Comparison of ENCODE assay signal across 2 cellular contexts in genomic region chr3:196197524-196197923, GRCh38.
TF ChIP-seq lines count a peak whose summit lies in the region.

No MANE protein-coding gene starts in this region.

TF ChIP-seq in SK-N-SH, 30 proteins besides CTCF, POLR2A, EP300 and RAD21:
- TF ChIP-seq, protein P1, sequence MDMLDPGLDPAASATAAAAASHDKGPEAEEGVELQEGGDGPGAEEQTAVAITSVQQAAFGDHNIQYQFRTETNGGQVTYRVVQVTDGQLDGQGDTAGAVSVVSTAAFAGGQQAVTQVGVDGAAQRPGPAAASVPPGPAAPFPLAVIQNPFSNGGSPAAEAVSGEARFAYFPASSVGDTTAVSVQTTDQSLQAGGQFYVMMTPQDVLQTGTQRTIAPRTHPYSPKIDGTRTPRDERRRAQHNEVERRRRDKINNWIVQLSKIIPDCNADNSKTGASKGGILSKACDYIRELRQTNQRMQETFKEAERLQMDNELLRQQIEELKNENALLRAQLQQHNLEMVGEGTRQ (IDR thresholded peaks at IDR 0.05; ENCODE audit: borderline replicate concordance, low read depth, low read length) = no peak
- TF ChIP-seq CHD2 (IDR thresholded peaks at IDR 0.05; ENCODE audit: low read length, partially characterized antibody) = no peak
- no peak for TF ChIP-seq FOXJ3 (CRISPR knock-in tag; IDR thresholded peaks at IDR 0.05)
- TF ChIP-seq FOXM1 (IDR thresholded peaks at IDR 0.05; ENCODE audit: low read depth) = no peak

TF ChIP-seq in SK-N-SH treated with all-trans-retinoic acid at 6 μM for 48 hours, 23 proteins besides CTCF, POLR2A, EP300 and RAD21 (continued from another document):
- no peak for TF ChIP-seq ZNF565 (CRISPR knock-in tag; conservative IDR thresholded peaks at IDR 0.05; ENCODE audit: low read depth)
- no peak for TF ChIP-seq TSHZ2 (CRISPR knock-in tag; IDR thresholded peaks at IDR 0.05)
- no peak for TF ChIP-seq CREB5 (CRISPR knock-in tag; IDR thresholded peaks at IDR 0.05; ENCODE audit: low read depth)
- TF ChIP-seq, protein P2, sequence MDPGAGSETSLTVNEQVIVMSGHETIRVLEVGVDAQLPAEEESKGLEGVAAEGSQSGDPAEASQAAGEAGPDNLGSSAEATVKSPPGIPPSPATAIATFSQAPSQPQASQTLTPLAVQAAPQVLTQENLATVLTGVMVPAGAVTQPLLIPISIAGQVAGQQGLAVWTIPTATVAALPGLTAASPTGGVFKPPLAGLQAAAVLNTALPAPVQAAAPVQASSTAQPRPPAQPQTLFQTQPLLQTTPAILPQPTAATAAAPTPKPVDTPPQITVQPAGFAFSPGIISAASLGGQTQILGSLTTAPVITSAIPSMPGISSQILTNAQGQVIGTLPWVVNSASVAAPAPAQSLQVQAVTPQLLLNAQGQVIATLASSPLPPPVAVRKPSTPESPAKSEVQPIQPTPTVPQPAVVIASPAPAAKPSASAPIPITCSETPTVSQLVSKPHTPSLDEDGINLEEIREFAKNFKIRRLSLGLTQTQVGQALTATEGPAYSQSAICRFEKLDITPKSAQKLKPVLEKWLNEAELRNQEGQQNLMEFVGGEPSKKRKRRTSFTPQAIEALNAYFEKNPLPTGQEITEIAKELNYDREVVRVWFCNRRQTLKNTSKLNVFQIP (CRISPR knock-in tag; IDR thresholded peaks at IDR 0.05; ENCODE audit: borderline replicate concordance, low read depth) = no peak
- no peak for TF ChIP-seq ZNF70 (CRISPR knock-in tag; IDR thresholded peaks at IDR 0.05)
- no peak for TF ChIP-seq ISL1 (CRISPR knock-in tag; IDR thresholded peaks at IDR 0.05)
- no peak for TF ChIP-seq SNAI2 (CRISPR knock-in tag; IDR thresholded peaks at IDR 0.05)
- TF ChIP-seq ZFP30 (CRISPR knock-in tag; IDR thresholded peaks at IDR 0.05) = no peak
- TF ChIP-seq, protein P3, sequence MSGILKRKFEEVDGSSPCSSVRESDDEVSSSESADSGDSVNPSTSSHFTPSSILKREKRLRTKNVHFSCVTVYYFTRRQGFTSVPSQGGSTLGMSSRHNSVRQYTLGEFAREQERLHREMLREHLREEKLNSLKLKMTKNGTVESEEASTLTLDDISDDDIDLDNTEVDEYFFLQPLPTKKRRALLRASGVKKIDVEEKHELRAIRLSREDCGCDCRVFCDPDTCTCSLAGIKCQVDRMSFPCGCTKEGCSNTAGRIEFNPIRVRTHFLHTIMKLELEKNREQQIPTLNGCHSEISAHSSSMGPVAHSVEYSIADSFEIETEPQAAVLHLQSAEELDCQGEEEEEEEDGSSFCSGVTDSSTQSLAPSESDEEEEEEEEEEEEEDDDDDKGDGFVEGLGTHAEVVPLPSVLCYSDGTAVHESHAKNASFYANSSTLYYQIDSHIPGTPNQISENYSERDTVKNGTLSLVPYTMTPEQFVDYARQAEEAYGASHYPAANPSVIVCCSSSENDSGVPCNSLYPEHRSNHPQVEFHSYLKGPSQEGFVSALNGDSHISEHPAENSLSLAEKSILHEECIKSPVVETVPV (CRISPR knock-in tag; IDR thresholded peaks at IDR 0.05) = no peak
- no peak for TF ChIP-seq PPARA (CRISPR knock-in tag; IDR thresholded peaks at IDR 0.05; ENCODE audit: borderline replicate concordance)
- TF ChIP-seq, protein P4, sequence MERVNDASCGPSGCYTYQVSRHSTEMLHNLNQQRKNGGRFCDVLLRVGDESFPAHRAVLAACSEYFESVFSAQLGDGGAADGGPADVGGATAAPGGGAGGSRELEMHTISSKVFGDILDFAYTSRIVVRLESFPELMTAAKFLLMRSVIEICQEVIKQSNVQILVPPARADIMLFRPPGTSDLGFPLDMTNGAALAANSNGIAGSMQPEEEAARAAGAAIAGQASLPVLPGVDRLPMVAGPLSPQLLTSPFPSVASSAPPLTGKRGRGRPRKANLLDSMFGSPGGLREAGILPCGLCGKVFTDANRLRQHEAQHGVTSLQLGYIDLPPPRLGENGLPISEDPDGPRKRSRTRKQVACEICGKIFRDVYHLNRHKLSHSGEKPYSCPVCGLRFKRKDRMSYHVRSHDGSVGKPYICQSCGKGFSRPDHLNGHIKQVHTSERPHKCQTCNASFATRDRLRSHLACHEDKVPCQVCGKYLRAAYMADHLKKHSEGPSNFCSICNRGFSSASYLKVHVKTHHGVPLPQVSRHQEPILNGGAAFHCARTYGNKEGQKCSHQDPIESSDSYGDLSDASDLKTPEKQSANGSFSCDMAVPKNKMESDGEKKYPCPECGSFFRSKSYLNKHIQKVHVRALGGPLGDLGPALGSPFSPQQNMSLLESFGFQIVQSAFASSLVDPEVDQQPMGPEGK (CRISPR knock-in tag; IDR thresholded peaks at IDR 0.05; ENCODE audit: borderline replicate concordance) = no peak
- no peak for TF ChIP-seq RARB (CRISPR knock-in tag; IDR thresholded peaks at IDR 0.05)
- no peak for TF ChIP-seq OSR1 (CRISPR knock-in tag; IDR thresholded peaks at IDR 0.05)
- TF ChIP-seq BACH2 (CRISPR knock-in tag; IDR thresholded peaks at IDR 0.05; ENCODE audit: borderline replicate concordance) = no peak
- no peak for TF ChIP-seq ZNF8 (CRISPR knock-in tag; IDR thresholded peaks at IDR 0.05)
- TF ChIP-seq TOX (CRISPR knock-in tag; IDR thresholded peaks at IDR 0.05; ENCODE audit: borderline replicate concordance) = no peak
- no peak for TF ChIP-seq GLIS3 (CRISPR knock-in tag; IDR thresholded peaks at IDR 0.05)
